ENCODE assay signal across 1 cellular context in genomic region chr17:76385892-76386786, GRCh38.
TF ChIP-seq lines count a peak whose summit lies in the region.

No MANE protein-coding gene starts in this region.

TF ChIP-seq in K562, 482 proteins besides CTCF, POLR2A, EP300 and RAD21 (continued from another document and continues in another):
- peak; percentile 51; the same call in 1 of the 2 replicates for TF ChIP-seq MXI1 (IDR thresholded peaks at IDR 0.05; ENCODE audit: low read depth, low read length)
- TF ChIP-seq NONO (IDR thresholded peaks at IDR 0.05; ENCODE audit: low read depth in 2 of 2, low read length in 1 of 2), result no peak; a peak in 1 of 4 replicates
- TF ChIP-seq TFAM (CRISPR knock-in tag; conservative IDR thresholded peaks at IDR 0.05), result no peak
- no peak for TF ChIP-seq GTF2E2 (tag; IDR thresholded peaks at IDR 0.05)
- peak in 1 of 2 experiments; percentile 70; a peak in 2 of 4 replicates for TF ChIP-seq RCOR1 (IDR thresholded peaks at IDR 0.05; ENCODE audit: borderline replicate concordance in 1 of 2, low read depth in 2 of 2, low read length in 2 of 2)
- no peak for TF ChIP-seq SPI1 (IDR thresholded peaks at IDR 0.05; ENCODE audit: borderline replicate concordance, low read depth, low read length)
- TF ChIP-seq CREB5 (CRISPR knock-in tag; IDR thresholded peaks at IDR 0.05), result no peak
- no peak for TF ChIP-seq ZNF253 (CRISPR knock-in tag; conservative IDR thresholded peaks at IDR 0.05)
- TF ChIP-seq E2F5 (CRISPR knock-in tag; IDR thresholded peaks at IDR 0.05), result peak; percentile 84
- TF ChIP-seq ZBTB26 (CRISPR knock-in tag; IDR thresholded peaks at IDR 0.05), result no peak
- no peak for TF ChIP-seq STAT5B (CRISPR knock-in tag; IDR thresholded peaks at IDR 0.05)
- peak; percentile 84 for TF ChIP-seq NFIC (IDR thresholded peaks at IDR 0.05)
- TF ChIP-seq ZBTB1 (CRISPR knock-in tag; IDR thresholded peaks at IDR 0.05; ENCODE audit: borderline replicate concordance, low read depth), result peak; percentile 80
- TF ChIP-seq MAZ (CRISPR knock-in tag; conservative IDR thresholded peaks at IDR 0.05 in 1 of 2, IDR thresholded peaks at IDR 0.05 in 1 of 2), result peak; percentile 73 to 87
- TF ChIP-seq ZNF175 (CRISPR knock-in tag; IDR thresholded peaks at IDR 0.05; ENCODE audit: low read depth), result peak; percentile 71
- TF ChIP-seq U2AF2 (optimal IDR thresholded peaks at IDR 0.05; ENCODE audit: low read depth, low read length), result no peak
- TF ChIP-seq ZNF75A (CRISPR knock-in tag; IDR thresholded peaks at IDR 0.05), result no peak
- TF ChIP-seq ZNF778 (CRISPR knock-in tag; IDR thresholded peaks at IDR 0.05), result no peak
- TF ChIP-seq HSF4 (CRISPR knock-in tag; IDR thresholded peaks at IDR 0.05; ENCODE audit: borderline replicate concordance), result no peak
- TF ChIP-seq USF2 (CRISPR knock-in tag; IDR thresholded peaks at IDR 0.05), result peak; percentile 81
- TF ChIP-seq HES1 (IDR thresholded peaks at IDR 0.05; ENCODE audit: low read depth), result peak; percentile 70
- peak; percentile 52 to 66; a peak in 1 of 4 replicates for TF ChIP-seq SIN3A (IDR thresholded peaks at IDR 0.05; ENCODE audit: borderline replicate concordance in 2 of 2, control insufficient read depth in 1 of 2, low read depth in 2 of 2, low read length in 2 of 2)
- 0 out of 2 replicates have a peak, but pooled peaks have one; percentile 20 for TF ChIP-seq ZNF134 (CRISPR knock-in tag; conservative IDR thresholded peaks at IDR 0.05)
- no peak for TF ChIP-seq PHF21A (IDR thresholded peaks at IDR 0.05; ENCODE audit: borderline replicate concordance, low read depth)
- TF ChIP-seq ZNF511 (CRISPR knock-in tag; IDR thresholded peaks at IDR 0.05), result peak; percentile 96
- TF ChIP-seq ZNF830 (CRISPR knock-in tag; IDR thresholded peaks at IDR 0.05), result no peak
- TF ChIP-seq GABPB1 (CRISPR knock-in tag; IDR thresholded peaks at IDR 0.05), result peak; percentile 67
- TF ChIP-seq ZBTB40 (IDR thresholded peaks at IDR 0.05), result no peak
- TF ChIP-seq ZBTB40 (CRISPR knock-in tag; IDR thresholded peaks at IDR 0.05), result peak; percentile 72
- TF ChIP-seq ZBTB9 (CRISPR knock-in tag; IDR thresholded peaks at IDR 0.05), result no peak; the same call in 1 of the 2 replicates
- TF ChIP-seq CHD1 (IDR thresholded peaks at IDR 0.05; ENCODE audit: low read length), result no peak
- 0 out of 2 replicates have a peak, but pooled peaks have one; percentile 43 for TF ChIP-seq HBP1 (CRISPR knock-in tag; IDR thresholded peaks at IDR 0.05)
- no peak for TF ChIP-seq SMARCE1 (IDR thresholded peaks at IDR 0.05)
- 0 out of 2 replicates have a peak, but pooled peaks have one; percentile 39 for TF ChIP-seq MITF (IDR thresholded peaks at IDR 0.05)
- 0 out of 2 replicates have a peak, but pooled peaks have one; percentile 6 for TF ChIP-seq ZNF324 (CRISPR knock-in tag; IDR thresholded peaks at IDR 0.05)
- TF ChIP-seq MED1 (CRISPR knock-in tag; IDR thresholded peaks at IDR 0.05; ENCODE audit: borderline replicate concordance), result no peak
- no peak for TF ChIP-seq ZKSCAN3 (CRISPR knock-in tag; IDR thresholded peaks at IDR 0.05)
- TF ChIP-seq SAFB (IDR thresholded peaks at IDR 0.05; ENCODE audit: borderline replicate concordance, low read depth, low read length), result peak; percentile 63; the same call in 1 of the 2 replicates
- TF ChIP-seq NFE2L1 (tag; IDR thresholded peaks at IDR 0.05; ENCODE audit: borderline replicate concordance, low read depth), result no peak
- 0 out of 2 replicates have a peak, but pooled peaks have one; percentile 13 for TF ChIP-seq ERF (CRISPR knock-in tag; IDR thresholded peaks at IDR 0.05)
- no peak for TF ChIP-seq SMARCA5 (IDR thresholded peaks at IDR 0.05)
- TF ChIP-seq ESRRA (IDR thresholded peaks at IDR 0.05; ENCODE audit: borderline replicate concordance, low read depth), result no peak
- TF ChIP-seq E2F3 (CRISPR knock-in tag; IDR thresholded peaks at IDR 0.05), result peak; percentile 80; the same call in 1 of the 2 replicates
- TF ChIP-seq C11orf30 (IDR thresholded peaks at IDR 0.05; ENCODE audit: low read depth), result no peak
- peak; percentile 89 for TF ChIP-seq MYNN (IDR thresholded peaks at IDR 0.05)
- TF ChIP-seq MYNN (CRISPR knock-in tag; IDR thresholded peaks at IDR 0.05), result no peak
- no peak for TF ChIP-seq ZNF146 (CRISPR knock-in tag; IDR thresholded peaks at IDR 0.05; ENCODE audit: unreplicated experiment)
